ENCODE assay signal across 13 cellular contexts in the genomic region with DNA sequence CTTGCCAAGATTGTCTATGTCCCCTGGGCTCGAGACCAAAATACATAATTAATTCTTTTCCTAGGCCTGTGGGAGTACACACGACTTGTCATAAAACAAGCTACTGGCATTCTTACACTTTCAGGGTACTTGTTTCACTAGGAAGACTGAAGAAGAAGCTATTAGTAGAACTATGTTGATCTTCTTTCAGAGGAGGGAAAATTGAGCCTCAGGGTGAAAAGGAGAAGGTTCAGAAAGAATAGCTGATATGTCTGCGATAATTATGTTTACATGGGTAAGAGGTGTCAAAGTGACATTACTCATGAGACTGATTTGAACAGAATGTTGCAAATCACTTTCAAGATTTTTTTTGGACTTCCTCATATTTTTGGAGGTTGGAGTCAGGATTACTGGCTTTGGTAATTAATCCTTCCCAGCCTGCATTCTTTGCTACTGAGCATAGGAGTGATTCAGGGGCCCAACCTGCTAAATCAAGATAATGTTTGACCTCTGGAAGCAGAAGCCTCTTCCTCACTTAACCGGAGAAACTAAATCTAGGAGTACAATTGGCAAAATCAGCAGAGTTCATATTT.
DNase-seq lines count a peak whose midpoint lies in the region; ATAC-seq and TF ChIP-seq lines count a peak whose summit lies in the region.
"Had no signal": no experiment of that assay in that cellular context is flagged by ENCODE, and none has a peak within 500 bp of the region (broad histone marks: within the 10 kb centered on the region; RNA-seq: fewer than 3 reads in every experiment).

No MANE protein-coding gene starts in this region.

- peak; percentile 77 for ATAC-seq in esophagus mucosa
- ATAC-seq in omental fat pad (ENCODE audit: low FRiP score) = peak; percentile 66
- ATAC-seq in effector memory CD8-positive, alpha-beta T cell (replicated peaks) = no peak

- peaks cover 0 to 4% of the 10 kb centered on the region in 2 donors for H3K4me1 Mint-ChIP-seq in effector memory CD8-positive, alpha-beta T cell (ENCODE audit: low read depth in 2 of 2)
- H3K4me1 Mint-ChIP-seq: immature natural killer cell had no signal

- no peaks in the 10 kb centered on the region for H3K36me3 Mint-ChIP-seq in effector memory CD8-positive, alpha-beta T cell (ENCODE audit: insufficient read depth)

- DNase-seq in AG20443 (ENCODE audit: low spot score) (peak; percentile 57), NCI-H69 (lab: John Stamatoyannopoulos, UW) (peak; percentile 2), omental fat pad (ENCODE audit: low spot score) (no peak), occipital lobe (lab: John Stamatoyannopoulos, UW) (no peak), AML-193 (lab: John Stamatoyannopoulos, UW) (no peak), T1000 (lab: John Stamatoyannopoulos, UW) (no peak)
- DNase-seq in effector memory CD8-positive, alpha-beta T cell = no peak
- DNase-seq: activated CD4-positive, alpha-beta T cell treated with anti-CD3 and anti-CD28 coated beads for 48 hours; activated effector memory CD4-positive, alpha-beta T cell treated with anti-CD3 and anti-CD28 coated beads, Interleukin-2, amount 50 U/mL, for 16 hours; dorsolateral prefrontal cortex; immature natural killer cell; NCI-H446 had no signal

- H3K27me3 Mint-ChIP-seq in effector memory CD8-positive, alpha-beta T cell = no peaks in the 10 kb centered on the region

- TF ChIP-seq CTCF in omental fat pad (IDR thresholded peaks at IDR 0.05) = no peak

- H3K9me3 Mint-ChIP-seq in effector memory CD8-positive, alpha-beta T cell = peaks cover 0 to 8% of the 10 kb centered on the region in 2 donors

- H3K4me3 Mint-ChIP-seq in effector memory CD8-positive, alpha-beta T cell = no peak overlapping the region
- H3K4me3 Mint-ChIP-seq: immature natural killer cell had no signal

- no peak overlapping the region for H3K27ac Mint-ChIP-seq in effector memory CD8-positive, alpha-beta T cell
- H3K27ac Mint-ChIP-seq: immature natural killer cell had no signal

Comparison
In these comparisons a context has a peak if more than half of its experiments do, and no peak if none do; other contexts are left out.
1. DNase-seq: peak in AG20443 (single experiment) and NCI-H69 (single experiment); none in omental fat pad (single experiment), effector memory CD8-positive, alpha-beta T cell (0 of 3), occipital lobe (single experiment), AML-193 (0 of 2) and T1000 (single experiment).